8 cellular contexts compared by ENCODE assay signal in the genomic region with DNA sequence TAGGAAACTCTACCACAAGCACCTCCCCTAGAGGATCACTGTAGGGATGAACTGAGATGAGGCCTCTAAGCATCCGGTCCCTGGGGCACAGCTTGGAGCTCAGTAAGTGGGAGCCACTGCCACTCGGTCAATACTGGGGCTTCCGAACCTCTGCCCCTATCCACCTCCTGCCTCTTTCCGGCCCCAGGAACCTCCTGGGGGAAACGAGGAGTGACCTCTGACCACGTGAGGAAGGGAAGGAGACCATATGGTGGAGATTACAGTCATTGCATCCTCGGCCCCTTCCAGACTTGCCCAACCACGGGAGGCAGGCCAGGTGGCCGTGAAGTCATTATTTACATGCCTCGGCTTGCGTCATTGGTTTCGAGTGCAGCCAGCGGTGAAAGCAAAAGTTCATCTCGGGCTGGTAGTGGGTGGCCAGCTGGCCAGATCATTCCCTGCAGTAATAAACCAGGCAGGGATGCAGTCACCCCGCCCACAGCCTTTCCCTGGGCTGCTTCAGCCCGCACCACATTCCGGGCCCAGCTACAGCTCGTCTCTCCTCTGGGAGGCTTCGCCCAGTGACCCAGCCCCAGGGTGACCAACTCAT.
DNase-seq lines count a peak whose midpoint lies in the region; ATAC-seq and TF ChIP-seq lines count a peak whose summit lies in the region.

No MANE protein-coding gene starts in this region.

- H3K27ac ChIP-seq in effector memory CD4-positive, alpha-beta T cell (ENCODE audit: insufficient read depth, low read length, poor library complexity, severe bottlenecking), result no peak overlapping the region

- H3K9me3 ChIP-seq in effector memory CD4-positive, alpha-beta T cell (ENCODE audit: control insufficient read depth, low read length), result no peaks in the 10 kb centered on the region

- H3K27me3 ChIP-seq in effector memory CD4-positive, alpha-beta T cell (replicated peaks; ENCODE audit: control insufficient read depth, insufficient read depth, low read length, poor library complexity, severe bottlenecking), result no peaks in the 10 kb centered on the region

- no peak overlapping the region for H3K27ac Mint-ChIP-seq in mesothelial cell of epicardium

- H3K4me1 Mint-ChIP-seq in mesothelial cell of epicardium, result peaks cover 41% of the 10 kb centered on the region

- ATAC-seq in GM21529 (IDR thresholded peaks at IDR 0.05; ENCODE audit: unreplicated experiment) (peak; percentile 51), Right ventricle myocardium inferior (peak; percentile 87), GM21423 (IDR thresholded peaks at IDR 0.05; ENCODE audit: unreplicated experiment) (no peak), HG02970 (IDR thresholded peaks at IDR 0.05; ENCODE audit: low FRiP score, unreplicated experiment) (no peak)

- no peaks in the 10 kb centered on the region for H3K4me1 ChIP-seq in effector memory CD4-positive, alpha-beta T cell (ENCODE audit: control insufficient read depth, insufficient read depth, low read length, poor library complexity, severe bottlenecking)

- H3K4me3 ChIP-seq in effector memory CD4-positive, alpha-beta T cell (ENCODE audit: insufficient read depth, low read depth, low read length, poor library complexity, severe bottlenecking), result no peak overlapping the region

- H3K27me3 Mint-ChIP-seq in mesothelial cell of epicardium (ENCODE audit: low read depth), result no peaks in the 10 kb centered on the region

- no peak for TF ChIP-seq CTCF in mesothelial cell of epicardium (IDR thresholded peaks at IDR 0.05; ENCODE audit: unreplicated experiment)

- no peaks in the 10 kb centered on the region for H3K36me3 Mint-ChIP-seq in mesothelial cell of epicardium

- intact Hi-C loops in Right ventricle myocardium inferior (cut with DNase I), result no loop called here

- no peaks in the 10 kb centered on the region for H3K36me3 ChIP-seq in effector memory CD4-positive, alpha-beta T cell (ENCODE audit: control insufficient read depth, insufficient read depth, low read length)

- DNase-seq in SHP77 (lab: John Stamatoyannopoulos, UW) (peak; percentile 98 to 99), Right ventricle myocardium inferior (ENCODE audit: missing footprints) (peak; percentile 86), smooth muscle cell of the brain vasculature (ENCODE audit: low read depth, low spot score) (peak; percentile 98), mesothelial cell of epicardium (ENCODE audit: low spot score in 2 of 2, unreplicated experiment in 2 of 2) (no peak)
- DNase-seq in effector memory CD4-positive, alpha-beta T cell, result no peak

- H3K9me3 Mint-ChIP-seq in mesothelial cell of epicardium, result no peaks in the 10 kb centered on the region

- no peak overlapping the region for H3K4me3 Mint-ChIP-seq in mesothelial cell of epicardium

Comparison
In these comparisons a context has a peak if more than half of its experiments do, and no peak if none do; other contexts are left out.
1. ATAC-seq: peak in GM21529 (single experiment) and Right ventricle myocardium inferior (single experiment); none in GM21423 (single experiment) and HG02970 (single experiment).
2. DNase-seq: peak in SHP77 (2 of 2), Right ventricle myocardium inferior (single experiment) and smooth muscle cell of the brain vasculature (single experiment); none in effector memory CD4-positive, alpha-beta T cell (0 of 3) and mesothelial cell of epicardium (0 of 2).